In the genomic region with DNA sequence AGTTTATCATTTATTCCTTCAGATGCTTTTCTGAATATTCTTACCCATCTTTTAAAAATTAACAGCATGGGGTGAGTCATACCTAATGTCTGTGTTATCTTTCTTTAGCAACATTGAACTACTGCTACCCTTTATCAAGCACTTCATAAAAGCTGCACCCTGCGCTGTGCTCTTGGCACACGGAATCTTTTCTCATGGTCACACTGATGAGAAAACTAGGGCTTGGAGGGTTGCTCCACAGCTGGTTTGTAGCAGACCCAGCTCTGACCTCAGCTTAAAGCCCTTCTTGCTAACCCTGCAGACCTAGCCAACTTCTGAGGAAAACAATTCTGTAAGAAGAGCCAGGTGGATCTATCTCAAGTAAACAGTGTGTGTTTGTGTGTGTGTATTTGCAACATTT, we compare ENCODE assay signal across 16 cellular contexts.
DNase-seq lines count a peak whose midpoint lies in the region; ATAC-seq, FAIRE-seq and TF ChIP-seq lines count a peak whose summit lies in the region.
"Had no signal": no experiment of that assay in that cellular context is flagged by ENCODE, and none has a peak within 500 bp of the region (broad histone marks: within the 10 kb centered on the region; RNA-seq: fewer than 3 reads in every experiment).

No MANE protein-coding gene starts in this region.

- FAIRE-seq in A549 (lab: Jason Lieb, UNC) (no peak), pancreas (lab: Jason Lieb, UNC) (no peak)

- no peak for TF ChIP-seq POLR2A in A549 (IDR thresholded peaks at IDR 0.05; ENCODE audit: low read length)

- no peak overlapping the region for H3K27ac ChIP-seq in A549
- peak overlapping the region; percentile 34 to 70 (median 60) for H3K27ac ChIP-seq in pancreas
- H3K27ac ChIP-seq in SJCRH30: no peak overlapping the region
- no peak overlapping the region for H3K27ac ChIP-seq in coronary artery
- H3K27ac ChIP-seq: KMS-11, neural progenitor cell had no signal

- peak in 1 of 2 experiments; percentile 53; a peak in 3 of 6 replicates for ATAC-seq in A549
- ATAC-seq in SK-N-SH treated with all-trans-retinoic acid at 6 μM for 48 hours: peak; percentile 73
- ATAC-seq in pancreas: peak; percentile 78 to 84 (median 81)
- ATAC-seq: stimulated activated naive CD8-positive, alpha-beta T cell treated with anti-CD3 and anti-CD28 coated beads, Interleukin-15, amount 100 ng/mL, for 72 hours had no signal

- H3K9me3 ChIP-seq in A549 (no peaks in the 10 kb centered on the region), pancreas (no peaks in the 10 kb centered on the region), SJCRH30 (replicated peaks) (no peaks in the 10 kb centered on the region)

- WGBS in A549 (ENCODE audit: missing lambda C conversion rate): 36% methylated on average over 2 of the region's 2 CpGs
- WGBS in pancreas, 2 donors: 12 to 16% methylated on average over 2 of the region's 2 CpGs

- CTCF ChIA-PET in A549 (lab: Yijun Ruan, JAX): interaction anchor here (1.4 to 2.2 kb wide), 3 partner anchors 9 to 127 kb away, joined by 4 to 9 read pairs (median 7); no protein-coding TSS in a partner anchor

- H3K36me3 ChIP-seq in pancreas (peaks cover 0 to 36% (median 0%) of the 10 kb centered on the region in 3 donors), SJCRH30 (no peaks in the 10 kb centered on the region)
- H3K36me3 ChIP-seq: neural progenitor cell had no signal

- TF ChIP-seq RAD21 in A549 (conservative IDR thresholded peaks at IDR 0.05 in 1 of 2, IDR thresholded peaks at IDR 0.05 in 1 of 2): no peak

- no peak overlapping the region for H3K4me3 ChIP-seq in A549
- H3K4me3 ChIP-seq in pancreas: no peak overlapping the region
- H3K4me3 ChIP-seq in SJCRH30: no peak overlapping the region
- H3K4me3 ChIP-seq in coronary artery: no peak overlapping the region
- H3K4me3 ChIP-seq: lung, neural progenitor cell had no signal

- H3K27me3 ChIP-seq in pancreas (no peaks in the 10 kb centered on the region), SJCRH30 (no peaks in the 10 kb centered on the region)
- H3K27me3 ChIP-seq: neural progenitor cell had no signal

- no peak for TF ChIP-seq EP300 in A549 (IDR thresholded peaks at IDR 0.05)

- POLR2A ChIA-PET in A549 (lab: Yijun Ruan, JAX): no interaction called here

- peak overlapping the region; percentile 39 for H3K4me2 ChIP-seq in A549
- H3K4me2 ChIP-seq: KMS-11, neural progenitor cell had no signal

- DNase-seq in A549 (ENCODE audit: low read depth in 1 of 2, low spot score in 1 of 2) (peak in 1 of 2 experiments; percentile 13), fibroblast of gingiva (ENCODE audit: low read depth) (peak; percentile 27), pancreas (peak in 4 of 6 donors; percentile 71 to 87 (median 81)), NCI-H1105 treated with DMSO at 0.1 percent for 48 hours (lab: John Stamatoyannopoulos, UW) (no peak), SHP77 treated with DMSO at 0.1 percent for 48 hours (lab: John Stamatoyannopoulos, UW) (no peak), SJCRH30 (no peak), coronary artery (ENCODE audit: low spot score) (no peak)
- DNase-seq: activated CD4-positive, CD25-positive, alpha-beta regulatory T cell treated with anti-CD3 and anti-CD28 coated beads, Interleukin-2, amount 50 U/mL, for 72 hours; AML-193; DMS153; NCI-H1417 treated with DMSO at 0.1 percent for 48 hours; stimulated activated naive CD8-positive, alpha-beta T cell treated with anti-CD3 and anti-CD28 coated beads, Interleukin-15, amount 100 ng/mL, for 72 hours had no signal

- H3K4me1 ChIP-seq in A549: peaks cover 13% of the 10 kb centered on the region
- peaks cover 34 to 48% (median 35%) of the 10 kb centered on the region in 3 donors for H3K4me1 ChIP-seq in pancreas
- H3K4me1 ChIP-seq in SJCRH30: no peaks in the 10 kb centered on the region

- TF ChIP-seq CTCF in A549 (IDR thresholded peaks at IDR 0.05) (no peak), pancreas (IDR thresholded peaks at IDR 0.05) (no peak), coronary artery (IDR thresholded peaks at IDR 0.05) (no peak)

- intact Hi-C loops in pancreas (cut with DNase I): no loop called here

TF ChIP-seq in A549, 52 proteins besides CTCF, POLR2A, EP300 and RAD21:
- TF ChIP-seq FOSL2 (IDR thresholded peaks at IDR 0.05) (no peak), FOSL2 (CRISPR knock-in tag; IDR thresholded peaks at IDR 0.05) (peak; percentile 55), KDM5A (IDR thresholded peaks at IDR 0.05) (no peak)

TF ChIP-seq in SK-N-SH treated with all-trans-retinoic acid at 6 μM for 48 hours, 23 proteins besides CTCF, POLR2A, EP300 and RAD21:
- TF ChIP-seq ZFP3 (CRISPR knock-in tag; IDR thresholded peaks at IDR 0.05) (0 out of 2 replicates have a peak, but pooled peaks have one; percentile 62), GLIS3 (CRISPR knock-in tag; IDR thresholded peaks at IDR 0.05) (no peak), ISL1 (CRISPR knock-in tag; IDR thresholded peaks at IDR 0.05) (peak; percentile 54), CSRNP3 (CRISPR knock-in tag; IDR thresholded peaks at IDR 0.05) (no peak), ZNF8 (CRISPR knock-in tag; IDR thresholded peaks at IDR 0.05) (no peak), SNAI2 (CRISPR knock-in tag; IDR thresholded peaks at IDR 0.05) (0 out of 2 replicates have a peak, but pooled peaks have one; percentile 59), POU6F1 (CRISPR knock-in tag; IDR thresholded peaks at IDR 0.05; ENCODE audit: borderline replicate concordance, low read depth) (no peak)
- TF ChIP-seq, protein P1, sequence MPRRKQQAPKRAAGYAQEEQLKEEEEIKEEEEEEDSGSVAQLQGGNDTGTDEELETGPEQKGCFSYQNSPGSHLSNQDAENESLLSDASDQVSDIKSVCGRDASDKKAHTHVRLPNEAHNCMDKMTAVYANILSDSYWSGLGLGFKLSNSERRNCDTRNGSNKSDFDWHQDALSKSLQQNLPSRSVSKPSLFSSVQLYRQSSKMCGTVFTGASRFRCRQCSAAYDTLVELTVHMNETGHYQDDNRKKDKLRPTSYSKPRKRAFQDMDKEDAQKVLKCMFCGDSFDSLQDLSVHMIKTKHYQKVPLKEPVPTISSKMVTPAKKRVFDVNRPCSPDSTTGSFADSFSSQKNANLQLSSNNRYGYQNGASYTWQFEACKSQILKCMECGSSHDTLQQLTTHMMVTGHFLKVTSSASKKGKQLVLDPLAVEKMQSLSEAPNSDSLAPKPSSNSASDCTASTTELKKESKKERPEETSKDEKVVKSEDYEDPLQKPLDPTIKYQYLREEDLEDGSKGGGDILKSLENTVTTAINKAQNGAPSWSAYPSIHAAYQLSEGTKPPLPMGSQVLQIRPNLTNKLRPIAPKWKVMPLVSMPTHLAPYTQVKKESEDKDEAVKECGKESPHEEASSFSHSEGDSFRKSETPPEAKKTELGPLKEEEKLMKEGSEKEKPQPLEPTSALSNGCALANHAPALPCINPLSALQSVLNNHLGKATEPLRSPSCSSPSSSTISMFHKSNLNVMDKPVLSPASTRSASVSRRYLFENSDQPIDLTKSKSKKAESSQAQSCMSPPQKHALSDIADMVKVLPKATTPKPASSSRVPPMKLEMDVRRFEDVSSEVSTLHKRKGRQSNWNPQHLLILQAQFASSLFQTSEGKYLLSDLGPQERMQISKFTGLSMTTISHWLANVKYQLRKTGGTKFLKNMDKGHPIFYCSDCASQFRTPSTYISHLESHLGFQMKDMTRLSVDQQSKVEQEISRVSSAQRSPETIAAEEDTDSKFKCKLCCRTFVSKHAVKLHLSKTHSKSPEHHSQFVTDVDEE (CRISPR knock-in tag; IDR thresholded peaks at IDR 0.05): no peak
TF ChIP-seq in SK-N-SH treated with all-trans-retinoic acid at 6 μM for 48 hours: peak in this region for 3.

Comparison
In these comparisons a context has a peak if more than half of its experiments do, and no peak if none do; other contexts are left out.
1. DNase-seq: peak in fibroblast of gingiva (single experiment) and pancreas (4 of 6); none in NCI-H1105 treated with DMSO at 0.1 percent for 48 hours (single experiment), SHP77 treated with DMSO at 0.1 percent for 48 hours (single experiment), SJCRH30 (0 of 2) and coronary artery (single experiment).
2. H3K27ac ChIP-seq: peak in pancreas (4 of 4); none in A549 (0 of 2), SJCRH30 (single experiment) and coronary artery (0 of 2).